In genomic region chr2:11583840-11584529, GRCh38 we compare ENCODE assay signal across 1 cellular context.
TF ChIP-seq lines count a peak whose summit lies in the region.

No MANE protein-coding gene starts in this region.

TF ChIP-seq in H1, 55 proteins besides CTCF, POLR2A, EP300 and RAD21 (continued from another document):
- no peak for TF ChIP-seq CHD7 (IDR thresholded peaks at IDR 0.05; ENCODE audit: insufficient replicate concordance, low read length)
- TF ChIP-seq JUND (IDR thresholded peaks at IDR 0.05; ENCODE audit: low read length), result peak; percentile 56
